ENCODE assay signal across 1 cellular context in the genomic region with DNA sequence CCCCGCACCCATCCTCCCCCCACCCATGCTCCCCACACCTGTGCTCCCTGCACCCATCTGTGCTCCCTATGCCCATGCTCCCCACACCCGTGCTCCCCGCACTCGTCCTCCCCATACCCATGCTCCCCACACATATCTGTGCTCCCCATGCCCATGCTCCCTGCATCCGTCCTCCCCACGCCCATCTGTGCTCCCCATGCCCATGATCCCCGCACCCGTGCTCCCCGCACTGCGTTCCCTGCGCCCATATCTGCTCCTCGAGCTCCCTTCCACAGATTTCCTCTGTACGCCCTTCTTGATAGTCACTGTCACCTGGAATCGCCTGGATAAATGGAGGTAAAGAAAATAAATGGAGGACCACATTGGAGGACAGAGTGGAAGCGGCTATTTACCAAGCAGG.
TF ChIP-seq lines count a peak whose summit lies in the region.

No MANE protein-coding gene starts in this region.

TF ChIP-seq in HepG2, 621 proteins besides CTCF, POLR2A, EP300 and RAD21:
- TF ChIP-seq DR1 (CRISPR knock-in tag; IDR thresholded peaks at IDR 0.05) (no peak), ZNF263 (CRISPR knock-in tag; IDR thresholded peaks at IDR 0.05) (peak; percentile 23; the same call in 1 of the 2 replicates), ZNF772 (CRISPR knock-in tag; IDR thresholded peaks at IDR 0.05) (no peak)
- TF ChIP-seq, protein P1, sequence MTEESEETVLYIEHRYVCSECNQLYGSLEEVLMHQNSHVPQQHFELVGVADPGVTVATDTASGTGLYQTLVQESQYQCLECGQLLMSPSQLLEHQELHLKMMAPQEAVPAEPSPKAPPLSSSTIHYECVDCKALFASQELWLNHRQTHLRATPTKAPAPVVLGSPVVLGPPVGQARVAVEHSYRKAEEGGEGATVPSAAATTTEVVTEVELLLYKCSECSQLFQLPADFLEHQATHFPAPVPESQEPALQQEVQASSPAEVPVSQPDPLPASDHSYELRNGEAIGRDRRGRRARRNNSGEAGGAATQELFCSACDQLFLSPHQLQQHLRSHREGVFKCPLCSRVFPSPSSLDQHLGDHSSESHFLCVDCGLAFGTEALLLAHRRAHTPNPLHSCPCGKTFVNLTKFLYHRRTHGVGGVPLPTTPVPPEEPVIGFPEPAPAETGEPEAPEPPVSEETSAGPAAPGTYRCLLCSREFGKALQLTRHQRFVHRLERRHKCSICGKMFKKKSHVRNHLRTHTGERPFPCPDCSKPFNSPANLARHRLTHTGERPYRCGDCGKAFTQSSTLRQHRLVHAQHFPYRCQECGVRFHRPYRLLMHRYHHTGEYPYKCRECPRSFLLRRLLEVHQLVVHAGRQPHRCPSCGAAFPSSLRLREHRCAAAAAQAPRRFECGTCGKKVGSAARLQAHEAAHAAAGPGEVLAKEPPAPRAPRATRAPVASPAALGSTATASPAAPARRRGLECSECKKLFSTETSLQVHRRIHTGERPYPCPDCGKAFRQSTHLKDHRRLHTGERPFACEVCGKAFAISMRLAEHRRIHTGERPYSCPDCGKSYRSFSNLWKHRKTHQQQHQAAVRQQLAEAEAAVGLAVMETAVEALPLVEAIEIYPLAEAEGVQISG (CRISPR knock-in tag; IDR thresholded peaks at IDR 0.05): no peak
